ENCODE assay signal across 18 cellular contexts in genomic region chr16:79018952-79019506, GRCh38.
DNase-seq lines count a peak whose midpoint lies in the region; ATAC-seq, FAIRE-seq and TF ChIP-seq lines count a peak whose summit lies in the region.
"Had no signal": no experiment of that assay in that cellular context is flagged by ENCODE, and none has a peak within 500 bp of the region (broad histone marks: within the 10 kb centered on the region; RNA-seq: fewer than 3 reads in every experiment).

No MANE protein-coding gene starts in this region.

- CTCF ChIA-PET in activated CD4-positive, alpha-beta T cell treated with anti-CD3 and anti-CD28 coated beads for 36 hours (lab: Charles Lee), result no interaction called here
- CTCF ChIA-PET in HEK293T (lab: Yijun Ruan, JAX), result no interaction called here

- no peaks in the 10 kb centered on the region for H3K9me3 Mint-ChIP-seq in activated CD4-positive, alpha-beta T cell treated with anti-CD3 and anti-CD28 coated beads for 36 hours (ENCODE audit: low read depth)
- H3K9me3 Mint-ChIP-seq in activated CD4-positive, alpha-beta T cell treated with anti-CD3 and anti-CD28 coated beads, Interleukin-2, amount 10 ng/mL, durations not matched to agents 24 days and 14 days, result no peaks in the 10 kb centered on the region
- H3K9me3 Mint-ChIP-seq in endothelial cell (ENCODE audit: unreplicated experiment), result no peaks in the 10 kb centered on the region
- H3K9me3 Mint-ChIP-seq: CD4-positive, alpha-beta memory T cell had no signal

- peaks cover 3% of the 10 kb centered on the region for H3K36me3 Mint-ChIP-seq in activated CD4-positive, alpha-beta T cell treated with anti-CD3 and anti-CD28 coated beads for 36 hours (ENCODE audit: low read depth)
- H3K36me3 Mint-ChIP-seq in activated CD4-positive, alpha-beta T cell treated with anti-CD3 and anti-CD28 coated beads, Interleukin-2, amount 10 ng/mL, durations not matched to agents 24 days and 14 days (ENCODE audit: low read depth), result no peaks in the 10 kb centered on the region
- no peaks in the 10 kb centered on the region for H3K36me3 Mint-ChIP-seq in endothelial cell (ENCODE audit: low read depth, unreplicated experiment)
- H3K36me3 Mint-ChIP-seq: CD4-positive, alpha-beta memory T cell had no signal

- TF ChIP-seq CTCF in endothelial cell (IDR thresholded peaks at IDR 0.05; ENCODE audit: unreplicated experiment), result no peak

- intact Hi-C loops in activated CD4-positive, alpha-beta T cell treated with anti-CD3 and anti-CD28 coated beads for 36 hours (cut with DNase I, micrococcal nuclease), result no loop called here
- intact Hi-C loops in activated CD4-positive, alpha-beta T cell treated with anti-CD3 and anti-CD28 coated beads, Interleukin-2, amount 10 ng/mL, durations not matched to agents 24 days and 14 days (cut with micrococcal nuclease), result no loop called here

- no peaks in the 10 kb centered on the region for H3K27me3 Mint-ChIP-seq in activated CD4-positive, alpha-beta T cell treated with anti-CD3 and anti-CD28 coated beads for 36 hours
- no peaks in the 10 kb centered on the region for H3K27me3 Mint-ChIP-seq in activated CD4-positive, alpha-beta T cell treated with anti-CD3 and anti-CD28 coated beads, Interleukin-2, amount 10 ng/mL, durations not matched to agents 24 days and 14 days
- H3K27me3 Mint-ChIP-seq in endothelial cell (ENCODE audit: unreplicated experiment), result peaks cover 1% of the 10 kb centered on the region
- H3K27me3 Mint-ChIP-seq: CD4-positive, alpha-beta memory T cell had no signal

- no peak for FAIRE-seq in H54 (lab: Jason Lieb, UNC)
- FAIRE-seq: A549, GM12892, GM18507 had no signal

- peaks cover 4% of the 10 kb centered on the region for H3K4me1 Mint-ChIP-seq in activated CD4-positive, alpha-beta T cell treated with anti-CD3 and anti-CD28 coated beads for 36 hours
- no peaks in the 10 kb centered on the region for H3K4me1 Mint-ChIP-seq in activated CD4-positive, alpha-beta T cell treated with anti-CD3 and anti-CD28 coated beads, Interleukin-2, amount 10 ng/mL, durations not matched to agents 24 days and 14 days
- H3K4me1 Mint-ChIP-seq in endothelial cell (ENCODE audit: unreplicated experiment), result no peaks in the 10 kb centered on the region
- H3K4me1 Mint-ChIP-seq: CD4-positive, alpha-beta memory T cell had no signal

- no peak overlapping the region for H3K27ac Mint-ChIP-seq in activated CD4-positive, alpha-beta T cell treated with anti-CD3 and anti-CD28 coated beads for 36 hours
- H3K27ac Mint-ChIP-seq in activated CD4-positive, alpha-beta T cell treated with anti-CD3 and anti-CD28 coated beads, Interleukin-2, amount 10 ng/mL, durations not matched to agents 24 days and 14 days, result no peak overlapping the region
- H3K27ac Mint-ChIP-seq in endothelial cell (ENCODE audit: unreplicated experiment), result no peak overlapping the region
- H3K27ac Mint-ChIP-seq: CD4-positive, alpha-beta memory T cell had no signal

- peak; percentile 77 for ATAC-seq in activated CD4-positive, alpha-beta T cell treated with anti-CD3 and anti-CD28 coated beads for 36 hours
- ATAC-seq in esophagus mucosa, result peak; percentile 17
- ATAC-seq in GM21717 (IDR thresholded peaks at IDR 0.05; ENCODE audit: unreplicated experiment), result no peak
- ATAC-seq: A549 had no signal

- POLR2A ChIA-PET in activated CD4-positive, alpha-beta T cell treated with anti-CD3 and anti-CD28 coated beads for 36 hours (lab: Charles Lee), result interaction anchor here (0.6 kb wide), 1 partner anchor 196 kb away, joined by 3 read pairs; no protein-coding TSS in a partner anchor
- POLR2A ChIA-PET in HEK293T (lab: Yijun Ruan, JAX), result no interaction called here

- H3K4me3 Mint-ChIP-seq in activated CD4-positive, alpha-beta T cell treated with anti-CD3 and anti-CD28 coated beads for 36 hours, result no peak overlapping the region
- H3K4me3 Mint-ChIP-seq in activated CD4-positive, alpha-beta T cell treated with anti-CD3 and anti-CD28 coated beads, Interleukin-2, amount 10 ng/mL, durations not matched to agents 24 days and 14 days, result no peak overlapping the region
- no peak overlapping the region for H3K4me3 Mint-ChIP-seq in endothelial cell (ENCODE audit: unreplicated experiment)
- H3K4me3 Mint-ChIP-seq: CD4-positive, alpha-beta memory T cell had no signal

- DNase-seq in activated CD4-positive, alpha-beta T cell treated with anti-CD3 and anti-CD28 coated beads for 36 hours, result peak; percentile 15
- no peak for DNase-seq in activated CD4-positive, alpha-beta T cell treated with anti-CD3 and anti-CD28 coated beads, Interleukin-2, amount 10 ng/mL, durations not matched to agents 24 days and 14 days
- DNase-seq in HEK293T (ENCODE audit: extremely low spot score) (no peak), H54 (ENCODE audit: insufficient read length, low spot score) (no peak), endothelial cell (ENCODE audit: low spot score) (no peak)
- DNase-seq: AML-193; C1 segment of cervical spinal cord; CD4-positive, alpha-beta memory T cell; DMS153; DMS79; GDM1; GOT3; KG1 had no signal

- no peak for TF ChIP-seq POLR2A in H54 (IDR thresholded peaks at IDR 0.05; ENCODE audit: low read depth, low read length)

TF ChIP-seq in HEK293T, 16 proteins besides CTCF, POLR2A, EP300 and RAD21:
- TF ChIP-seq ZNF384 (IDR thresholded peaks at IDR 0.05) (peak; percentile 39), ARNT (IDR thresholded peaks at IDR 0.05) (no peak)
